ENCODE assay signal across 8 cellular contexts in genomic region chr6:36387440-36388303, GRCh38. TPM values are rescaled to one million over a fixed set of nuclear protein-coding genes. Genes with fewer than 3 reads are reported as not detected.
A peak's percentile ranks its signal among the peaks of the same experiment; 100 is the strongest.
DNase-seq lines count a peak whose midpoint lies in the region; TF ChIP-seq lines count a peak whose summit lies in the region.

Gene ETV7, minus strand, starts transcription at chr6:36387669. Its CDS starts 128 bp downstream, at chr6:36387541.

- H3K9me3 ChIP-seq in endodermal cell (ENCODE audit: control insufficient read depth, low read length) (no peaks in the 10 kb centered on the region), muscle layer of colon (ENCODE audit: low read length) (no peaks in the 10 kb centered on the region)

- no peaks in the 10 kb centered on the region for H3K79me2 ChIP-seq in ACC112 (ENCODE audit: control insufficient read depth, insufficient read depth, low read length, unreplicated experiment)

- H3K27me3 Mint-ChIP-seq in endodermal cell (ENCODE audit: insufficient read depth) = peaks cover 55% of the 10 kb centered on the region
- peaks cover 27% of the 10 kb centered on the region for H3K27me3 Mint-ChIP-seq in stimulated activated naive CD8-positive, alpha-beta T cell treated with anti-CD3 and anti-CD28 coated beads, Interleukin-15, Interleukin-2, amounts not matched to agents 100 ng/mL and 50 ng/mL, for 24 hours

- H3K4me3 Mint-ChIP-seq in endodermal cell = peak within 1 kb of the TSS; percentile 59
- peak within 1 kb of the TSS; percentile 94 for H3K4me3 Mint-ChIP-seq in stimulated activated naive CD8-positive, alpha-beta T cell treated with anti-CD3 and anti-CD28 coated beads, Interleukin-15, Interleukin-2, amounts not matched to agents 100 ng/mL and 50 ng/mL, for 24 hours

- no peak for TF ChIP-seq CTCF in HFF-Myc (IDR thresholded peaks at IDR 0.05; ENCODE audit: low read depth, low read length, missing control alignments)
- no peak for TF ChIP-seq CTCF in endodermal cell (conservative IDR thresholded peaks at IDR 0.05)

- no peak within 1 kb of the TSS for H3K27ac Mint-ChIP-seq in endodermal cell
- peak within 1 kb of the TSS; percentile 83 for H3K27ac Mint-ChIP-seq in stimulated activated naive CD8-positive, alpha-beta T cell treated with anti-CD3 and anti-CD28 coated beads, Interleukin-15, Interleukin-2, amounts not matched to agents 100 ng/mL and 50 ng/mL, for 24 hours

- H3K9ac ChIP-seq in endodermal cell (ENCODE audit: extremely low read depth, low read length, poor library complexity, severe bottlenecking) (peak within 1 kb of the TSS; percentile 24), muscle layer of colon (ENCODE audit: low read length) (peak within 1 kb of the TSS; percentile 62)

- no peaks in the 10 kb centered on the region for H3K36me3 ChIP-seq in ACC112 (ENCODE audit: insufficient read depth, low read length)
- H3K36me3 ChIP-seq in endodermal cell (ENCODE audit: control insufficient read depth, insufficient read depth, low read length) = no peaks in the 10 kb centered on the region
- no peaks in the 10 kb centered on the region for H3K36me3 ChIP-seq in muscle layer of colon (ENCODE audit: insufficient read depth, low read length)

- DNase-seq in HFF-Myc (ENCODE audit: extremely low read depth, low read depth) (no peak), endodermal cell (peak; percentile 73), GM19238 (ENCODE audit: insufficient read length, low spot score) (no peak), cerebellum (ENCODE audit: low spot score) (no peak)
- DNase-seq in activated CD4-positive, alpha-beta T cell treated with anti-CD3 and anti-CD28 coated beads, Interleukin-2, amount 50 U/mL, for 1 hour = peak; percentile 26

- WGBS in endodermal cell (ENCODE audit: insufficient coverage in 1 of 2, insufficient read length in 1 of 2), 2 experiments = 12 to 16% methylated on average over 25 to 63 of the region's 65 CpGs

- H3K9me3 Mint-ChIP-seq in endodermal cell = no peaks in the 10 kb centered on the region
- no peaks in the 10 kb centered on the region for H3K9me3 Mint-ChIP-seq in stimulated activated naive CD8-positive, alpha-beta T cell treated with anti-CD3 and anti-CD28 coated beads, Interleukin-15, Interleukin-2, amounts not matched to agents 100 ng/mL and 50 ng/mL, for 24 hours

- H3K4me3 ChIP-seq in ACC112 (ENCODE audit: low read depth, low read length) (peak within 1 kb of the TSS; percentile 83), HFF-Myc (replicated peaks; ENCODE audit: low read depth, low read length) (peak within 1 kb of the TSS; percentile 54), endodermal cell (ENCODE audit: low read length) (peak within 1 kb of the TSS; percentile 79), muscle layer of colon (ENCODE audit: low read depth in 1 of 2, low read length in 2 of 2) (peak within 1 kb of the TSS; percentile 86 to 87)

- H3K27ac ChIP-seq in ACC112 (ENCODE audit: low read depth, low read length) = peak within 1 kb of the TSS; percentile 74
- no peak within 1 kb of the TSS for H3K27ac ChIP-seq in endodermal cell (ENCODE audit: low read depth, low read length)
- H3K27ac ChIP-seq in muscle layer of colon (ENCODE audit: low read depth, low read length) = peak within 1 kb of the TSS; percentile 21

- H3K4me1 Mint-ChIP-seq in endodermal cell = peaks cover 36% of the 10 kb centered on the region
- H3K4me1 Mint-ChIP-seq in stimulated activated naive CD8-positive, alpha-beta T cell treated with anti-CD3 and anti-CD28 coated beads, Interleukin-15, Interleukin-2, amounts not matched to agents 100 ng/mL and 50 ng/mL, for 24 hours (ENCODE audit: low read depth) = peaks cover 21% of the 10 kb centered on the region

- H3K27me3 ChIP-seq in ACC112 (ENCODE audit: insufficient read depth, low read length) (no peaks in the 10 kb centered on the region), endodermal cell (ENCODE audit: control insufficient read depth, insufficient read depth, low read length, poor library complexity, severe bottlenecking) (peaks cover 55% of the 10 kb centered on the region), muscle layer of colon (ENCODE audit: control insufficient read depth in 1 of 2, insufficient read depth in 2 of 2, low read length in 2 of 2) (no peaks in the 10 kb centered on the region)

- H2AFZ ChIP-seq in ACC112 (ENCODE audit: low read length, unreplicated experiment) = peak within 1 kb of the TSS; percentile 78

- H3K4me1 ChIP-seq in ACC112 (ENCODE audit: control insufficient read depth, insufficient read depth, low read length, unreplicated experiment) (peaks cover 10% of the 10 kb centered on the region), endodermal cell (ENCODE audit: control insufficient read depth, insufficient read depth, low read length) (peaks cover 5% of the 10 kb centered on the region), muscle layer of colon (ENCODE audit: insufficient read depth, low read length) (peaks cover 7% of the 10 kb centered on the region)

- no peaks in the 10 kb centered on the region for H3K36me3 Mint-ChIP-seq in endodermal cell (ENCODE audit: low read depth)
- no peaks in the 10 kb centered on the region for H3K36me3 Mint-ChIP-seq in stimulated activated naive CD8-positive, alpha-beta T cell treated with anti-CD3 and anti-CD28 coated beads, Interleukin-15, Interleukin-2, amounts not matched to agents 100 ng/mL and 50 ng/mL, for 24 hours (ENCODE audit: low read depth)

RNA-seq across cellular contexts. Expression of gene ETV7, which starts in this region (rescaled TPM):
- under 1 TPM; 0.42 TPM for total RNA-seq in endodermal cell
- polyA plus RNA-seq in endodermal cell (2013, experiment 1 of 2) = 0.18 TPM
- polyA plus RNA-seq in endodermal cell (2013, experiment 2 of 2) = 0.41 TPM
- not detected for total RNA-seq in cerebellum

Comparison
In these comparisons a context has a peak if more than half of its experiments do, and no peak if none do; other contexts are left out.
1. Peak in DNase-seq, H3K4me3 ChIP-seq and H3K9ac ChIP-seq in endodermal cell; RNA of the gene not detected or under 1 TPM.